In the genomic region with DNA sequence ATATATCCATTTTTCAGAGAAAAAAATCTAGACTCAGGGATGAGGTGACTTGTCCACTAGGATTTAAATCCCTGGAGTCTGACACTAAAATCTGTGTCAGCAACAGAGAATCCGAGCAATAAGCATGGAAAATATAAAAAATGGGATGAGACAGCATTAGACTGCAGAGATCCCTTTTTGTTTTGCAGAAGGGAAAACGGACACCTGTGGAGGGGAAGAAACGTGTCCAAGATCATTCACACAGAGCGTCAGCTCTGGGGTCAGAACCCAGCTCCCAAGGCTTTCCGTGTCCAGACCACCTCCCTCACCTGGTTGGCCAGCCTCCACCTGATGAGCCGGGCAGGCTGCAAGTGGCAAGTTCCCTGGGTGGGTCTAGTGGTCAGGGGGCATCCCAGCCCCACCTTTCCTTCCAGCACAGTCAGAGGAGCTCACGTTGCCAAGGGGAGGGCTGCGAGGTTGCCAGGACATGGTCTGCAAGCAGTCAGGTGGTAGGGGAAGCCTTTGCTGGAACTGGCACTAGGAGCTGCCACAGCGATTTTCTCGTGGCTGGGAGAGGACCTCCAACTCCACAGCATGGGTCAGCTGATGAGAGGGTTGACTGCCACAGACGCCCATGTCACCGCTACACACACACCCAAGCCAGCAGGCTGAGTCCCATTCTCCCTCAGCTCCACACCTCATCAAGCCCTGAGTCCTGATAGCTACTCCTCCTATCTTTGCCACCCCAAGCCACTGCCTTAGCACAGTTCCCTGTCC, we compare ENCODE assay signal across 27 cellular contexts.
DNase-seq lines count a peak whose midpoint lies in the region; ATAC-seq, FAIRE-seq and TF ChIP-seq lines count a peak whose summit lies in the region.
"Had no signal": no experiment of that assay in that cellular context is flagged by ENCODE, and none has a peak within 500 bp of the region (broad histone marks: within the 10 kb centered on the region; RNA-seq: fewer than 3 reads in every experiment).

No MANE protein-coding gene starts in this region.

- peak overlapping the region; percentile 69 for H3K27ac Mint-ChIP-seq in astrocyte (ENCODE audit: unreplicated experiment)
- H3K27ac Mint-ChIP-seq: CD14-positive monocyte; CD4-positive, alpha-beta memory T cell; HFFc6 had no signal

- ATAC-seq in HG03469 (IDR thresholded peaks at IDR 0.05; ENCODE audit: unreplicated experiment): no peak
- ATAC-seq in GM18505 (IDR thresholded peaks at IDR 0.05; ENCODE audit: unreplicated experiment): no peak
- ATAC-seq: GM12878, HCT116 had no signal

- peaks cover 18% of the 10 kb centered on the region for H3K4me1 Mint-ChIP-seq in astrocyte (ENCODE audit: low read depth, unreplicated experiment)
- H3K4me1 Mint-ChIP-seq: CD14-positive monocyte had no signal

- FAIRE-seq in astrocyte (lab: Jason Lieb, UNC): no peak
- FAIRE-seq: A204.1, GM12878, GM18507, H1 had no signal

- peak; percentile 60 for DNase-seq in activated effector memory CD4-positive, alpha-beta T cell treated with anti-CD3 and anti-CD28 coated beads, Interleukin-2, amount 50 U/mL, for 16 hours
- DNase-seq in activated effector memory CD4-positive, alpha-beta T cell treated with Interleukin-2 at 50 U/mL for 16 hours: no peak
- no peak for DNase-seq in astrocyte (ENCODE audit: low read depth)
- peak; percentile 77 for DNase-seq in cerebellum (ENCODE audit: low spot score)
- DNase-seq in spleen: peak; percentile 36
- DNase-seq in D341Med (ENCODE audit: low spot score): no peak
- DNase-seq: ACHN; AML-193; BE2C; Calu3; CD4-positive, alpha-beta memory T cell; COR-L47; DMS153; DND-41; GDM1; H9; HFFc6 had no signal

- H3K27me3 ChIP-seq in astrocyte (ENCODE audit: insufficient read depth, low read length) (peaks cover 3% of the 10 kb centered on the region), spleen (replicated peaks in 1 of 7) (peaks cover 0 to 84% (median 0%) of the 10 kb centered on the region in 7 donors)
- H3K27me3 ChIP-seq: BE2C; BLaER1 treated with 17β-estradiol and CSF1 and Interleukin-3, amounts not matched to agents 10 nM and 100 nM had no signal

- TF ChIP-seq POLR2A in spleen (IDR thresholded peaks at IDR 0.05): no peak
- TF ChIP-seq POLR2A in GM18505 (IDR thresholded peaks at IDR 0.05; ENCODE audit: borderline replicate concordance, extremely low read depth, insufficient read depth, insufficient read length): no peak

- peaks cover 42% of the 10 kb centered on the region for H3K27me3 Mint-ChIP-seq in astrocyte (ENCODE audit: low read depth, unreplicated experiment)

- H4K20me1 ChIP-seq in astrocyte (ENCODE audit: insufficient read depth, low read length): no peaks in the 10 kb centered on the region

- H3K4me3 ChIP-seq in astrocyte (ENCODE audit: insufficient read depth, low read depth, low read length): no peak overlapping the region
- H3K4me3 ChIP-seq in spleen: no peak overlapping the region
- H3K4me3 ChIP-seq: BLaER1 treated with 17β-estradiol and CSF1 and Interleukin-3, amounts not matched to agents 10 nM and 100 nM; GM12878 had no signal

- H3K9me3 ChIP-seq in astrocyte (ENCODE audit: insufficient read depth, low read depth, low read length) (peaks cover 3% of the 10 kb centered on the region), spleen (no peaks in the 10 kb centered on the region)
- H3K9me3 ChIP-seq: BE2C; BLaER1 treated with 17β-estradiol and CSF1 and Interleukin-3, amounts not matched to agents 10 nM and 100 nM had no signal

- no peak overlapping the region for H2AFZ ChIP-seq in astrocyte (ENCODE audit: low read depth, low read length)

- no peak overlapping the region for H3K4me2 ChIP-seq in astrocyte (ENCODE audit: low read length)
- H3K4me2 ChIP-seq: BLaER1 treated with 17β-estradiol and CSF1 and Interleukin-3, amounts not matched to agents 10 nM and 100 nM had no signal

- TF ChIP-seq CTCF in astrocyte (IDR thresholded peaks at IDR 0.05; ENCODE audit: insufficient read depth, low read depth, low read length) (no peak), spleen (IDR thresholded peaks at IDR 0.05 in 8 of 11, conservative IDR thresholded peaks at IDR 0.05 in 3 of 11) (no peak)

- no peak overlapping the region for H3K4me3 Mint-ChIP-seq in astrocyte (ENCODE audit: unreplicated experiment)
- H3K4me3 Mint-ChIP-seq: CD14-positive monocyte; CD4-positive, alpha-beta memory T cell; H9; HFFc6 had no signal

- no peaks in the 10 kb centered on the region for H3K79me2 ChIP-seq in astrocyte (ENCODE audit: insufficient read depth, low read length)

- H3K27ac ChIP-seq in astrocyte (ENCODE audit: low read depth, low read length) (no peak overlapping the region), spleen (no peak overlapping the region)
- H3K27ac ChIP-seq: 22Rv1; BLaER1 treated with 17β-estradiol and CSF1 and Interleukin-3, amounts not matched to agents 10 nM and 100 nM had no signal

- no peak overlapping the region for H3K9ac ChIP-seq in astrocyte (ENCODE audit: low read length)
- H3K9ac ChIP-seq: BLaER1 treated with 17β-estradiol and CSF1 and Interleukin-3, amounts not matched to agents 10 nM and 100 nM had no signal

- peaks cover 13% of the 10 kb centered on the region for H3K4me1 ChIP-seq in astrocyte (ENCODE audit: insufficient read depth, low read length)
- no peaks in the 10 kb centered on the region for H3K4me1 ChIP-seq in spleen
- H3K4me1 ChIP-seq: BLaER1 treated with 17β-estradiol and CSF1 and Interleukin-3, amounts not matched to agents 10 nM and 100 nM had no signal

- 74 to 84% (median 77%) methylated on average over 12 of the region's 12 CpGs for WGBS in spleen, 5 donors

- H3K36me3 ChIP-seq in astrocyte (ENCODE audit: insufficient read depth, low read length): no peaks in the 10 kb centered on the region
- H3K36me3 ChIP-seq in spleen: no peaks in the 10 kb centered on the region
- H3K36me3 ChIP-seq: BE2C; BLaER1 treated with 17β-estradiol and CSF1 and Interleukin-3, amounts not matched to agents 10 nM and 100 nM had no signal

- H3K9me3 Mint-ChIP-seq in astrocyte (ENCODE audit: unreplicated experiment): no peaks in the 10 kb centered on the region
- H3K9me3 Mint-ChIP-seq: CD14-positive monocyte, H9, HFFc6 had no signal

- intact Hi-C loops in spleen (cut with DNase I; ENCODE audit: low total_unique reads): no loop called here

- H3K36me3 Mint-ChIP-seq in astrocyte (ENCODE audit: low read depth, unreplicated experiment): no peaks in the 10 kb centered on the region
- H3K36me3 Mint-ChIP-seq: CD14-positive monocyte; CD4-positive, alpha-beta memory T cell had no signal

Comparison
In these comparisons a context has a peak if more than half of its experiments do, and no peak if none do; other contexts are left out.
1. DNase-seq: peak in activated effector memory CD4-positive, alpha-beta T cell treated with anti-CD3 and anti-CD28 coated beads, Interleukin-2, amount 50 U/mL, for 16 hours (single experiment), cerebellum (single experiment) and spleen (single experiment); none in activated effector memory CD4-positive, alpha-beta T cell treated with Interleukin-2 at 50 U/mL for 16 hours (single experiment), astrocyte (single experiment) and D341Med (single experiment).